In genomic region chr2:109188485-109188868, GRCh38 we compare ENCODE assay signal across 26 cellular contexts.
"Had no signal": no experiment of that assay in that cellular context is flagged by ENCODE, and none has a peak within 500 bp of the region (broad histone marks: within the 10 kb centered on the region; RNA-seq: fewer than 3 reads in every experiment).

No MANE protein-coding gene starts in this region.

- H3K4me3 ChIP-seq: adrenal gland, coronary artery, esophagus squamous epithelium, gastrocnemius medialis, pancreas, right lobe of liver, stomach, suprapubic skin, upper lobe of left lung had no signal

- H3K4me1 Mint-ChIP-seq: activated CD4-positive, alpha-beta T cell treated with anti-CD3 and anti-CD28 coated beads, Interleukin-2, amount 10 ng/mL, durations not matched to agents 7 days and 5 days; stimulated activated memory B cell treated with anti-CD40 and anti-IgM and Interleukin-4, amounts not matched to agents 10 μg/mL and 1 μg/mL and 100 μg/mL, for 72 hours had no signal

- H3K36me3 ChIP-seq: adrenal gland, esophagus squamous epithelium, gastrocnemius medialis, pancreas, right lobe of liver, stomach, suprapubic skin, upper lobe of left lung had no signal

- H3K27ac Mint-ChIP-seq: activated CD4-positive, alpha-beta T cell treated with anti-CD3 and anti-CD28 coated beads, Interleukin-2, amount 10 ng/mL, durations not matched to agents 7 days and 5 days; activated CD8-positive, alpha-beta T cell treated with anti-CD3 and anti-CD28 coated beads for 36 hours; activated naive CD8-positive, alpha-beta T cell; activated T-helper 2 cell treated with anti-CD3 and anti-CD28 coated beads, Interferon-gamma antibody, Interleukin-2, Interleukin-4, amounts not matched to agents 10 μg/mL and 5 μg/mL and 100 μg/mL, durations not matched to agents 14 hours and 24 hours and 36 hours; nephron; stimulated activated memory B cell treated with anti-CD40 and anti-IgM and Interleukin-4, amounts not matched to agents 10 μg/mL and 1 μg/mL and 100 μg/mL, for 72 hours had no signal

- H3K9me3 ChIP-seq: adrenal gland, esophagus squamous epithelium, gastrocnemius medialis, pancreas, right lobe of liver, SK-N-SH, stomach, suprapubic skin, upper lobe of left lung had no signal

- H3K27ac ChIP-seq: adrenal gland, esophagus squamous epithelium, gastrocnemius medialis, pancreas, right lobe of liver, stomach, suprapubic skin, upper lobe of left lung, VCaP had no signal

- H3K27me3 Mint-ChIP-seq: activated naive CD8-positive, alpha-beta T cell had no signal

- ATAC-seq: activated CD8-positive, alpha-beta T cell treated with anti-CD3 and anti-CD28 coated beads for 36 hours; gastrocnemius medialis; left ventricle myocardium superior; pancreas; right lobe of liver; stimulated activated memory B cell treated with anti-CD40 and anti-IgM and Interleukin-4, amounts not matched to agents 10 μg/mL and 1 μg/mL and 100 μg/mL, for 72 hours had no signal

- DNase-seq: activated CD4-positive, alpha-beta T cell treated with anti-CD3 and anti-CD28 coated beads, Interleukin-2, amount 10 ng/mL, durations not matched to agents 7 days and 5 days; activated CD4-positive, CD25-positive, alpha-beta regulatory T cell treated with anti-CD3 and anti-CD28 coated beads, Interleukin-2, amount 50 U/mL, for 72 hours; activated CD8-positive, alpha-beta T cell treated with anti-CD3 and anti-CD28 coated beads for 36 hours; activated naive CD4-positive, alpha-beta T cell; activated T-cell treated with anti-CD3 and anti-CD28 coated beads, Interleukin-2, amount 50 U/mL, for 1 hour; cerebellar nuclear complex; esophagus squamous epithelium; gastrocnemius medialis; hippocampal formation; left ventricle myocardium superior; pancreas; SK-N-SH; small intestine; stimulated activated CD4-positive, alpha-beta T cell treated with anti-CD3 and anti-CD28 coated beads, Interleukin-2, amount 100 ng/mL, for 24 hours; stomach; T-helper 2 cell; upper lobe of left lung had no signal

- H3K36me3 Mint-ChIP-seq: stimulated activated memory B cell treated with anti-CD40 and anti-IgM and Interleukin-4, amounts not matched to agents 10 μg/mL and 1 μg/mL and 100 μg/mL, for 72 hours had no signal

- H3K9me3 Mint-ChIP-seq: activated CD4-positive, alpha-beta T cell treated with anti-CD3 and anti-CD28 coated beads, Interleukin-2, amount 10 ng/mL, durations not matched to agents 7 days and 5 days; activated CD8-positive, alpha-beta T cell treated with anti-CD3 and anti-CD28 coated beads for 36 hours; activated T-helper 2 cell treated with anti-CD3 and anti-CD28 coated beads, Interferon-gamma antibody, Interleukin-2, Interleukin-4, amounts not matched to agents 10 μg/mL and 5 μg/mL and 100 μg/mL, durations not matched to agents 14 hours and 24 hours and 36 hours; nephron; stimulated activated memory B cell treated with anti-CD40 and anti-IgM and Interleukin-4, amounts not matched to agents 10 μg/mL and 1 μg/mL and 100 μg/mL, for 72 hours had no signal

- H3K27me3 ChIP-seq: adrenal gland, esophagus squamous epithelium, gastrocnemius medialis, pancreas, right lobe of liver, stomach, suprapubic skin, upper lobe of left lung had no signal

- H3K4me3 Mint-ChIP-seq: activated CD4-positive, alpha-beta T cell treated with anti-CD3 and anti-CD28 coated beads, Interleukin-2, amount 10 ng/mL, durations not matched to agents 7 days and 5 days; activated CD8-positive, alpha-beta T cell treated with anti-CD3 and anti-CD28 coated beads for 36 hours; activated naive CD8-positive, alpha-beta T cell; nephron; stimulated activated memory B cell treated with anti-CD40 and anti-IgM and Interleukin-4, amounts not matched to agents 10 μg/mL and 1 μg/mL and 100 μg/mL, for 72 hours had no signal
